In genomic region chr17:47838636-47839035, GRCh38 we compare ENCODE assay signal across 16 cellular contexts. TPM values are rescaled to one million over a fixed set of nuclear protein-coding genes. Genes with fewer than 3 reads are reported as not detected.
"Had no signal": no experiment of that assay in that cellular context is flagged by ENCODE, and none has a peak within 500 bp of the region (broad histone marks: within the 10 kb centered on the region; RNA-seq: fewer than 3 reads in every experiment).

No MANE protein-coding gene starts in this region.

- H3K4me3 Mint-ChIP-seq: activated B cell treated with CpG ODN at 0.5 μM for 24 hours; activated naive CD8-positive, alpha-beta T cell treated with anti-CD3 and anti-CD28 coated beads, Interleukin-2, amount 10 ng/mL, durations not matched to agents 7 days and 5 days; stimulated activated naive B cell treated with anti-CD40 and anti-IgM and Interleukin-4, amounts not matched to agents 10 μg/mL and 1 μg/mL and 100 μg/mL, for 72 hours had no signal

- H3K27me3 Mint-ChIP-seq: activated naive CD8-positive, alpha-beta T cell treated with anti-CD3 and anti-CD28 coated beads, Interleukin-2, amount 10 ng/mL, durations not matched to agents 7 days and 5 days; stimulated activated naive B cell treated with anti-CD40 and anti-IgM and Interleukin-4, amounts not matched to agents 10 μg/mL and 1 μg/mL and 100 μg/mL, for 72 hours had no signal

- DNase-seq: activated B cell treated with CpG ODN at 0.5 μM for 24 hours; activated CD4-positive, alpha-beta T cell treated with anti-CD3 and anti-CD28 coated beads for 4 hours; activated CD8-positive, alpha-beta memory T cell treated with anti-CD3 and anti-CD28 coated beads, Interleukin-2, amount 50 U/mL, for 48 hours; activated naive CD4-positive, alpha-beta T cell; activated naive CD8-positive, alpha-beta T cell treated with anti-CD3 and anti-CD28 coated beads, Interleukin-2, amount 10 ng/mL, durations not matched to agents 7 days and 5 days; anterior cingulate cortex; islet precursor cell; lower lobe of right lung; ovary; sigmoid colon; stimulated activated naive B cell treated with anti-CD40 and anti-IgM and Interleukin-4, amounts not matched to agents 10 μg/mL and 1 μg/mL and 100 μg/mL, for 72 hours had no signal

- H3K9me3 Mint-ChIP-seq: activated B cell treated with CpG ODN at 0.5 μM for 24 hours; activated naive CD8-positive, alpha-beta T cell treated with anti-CD3 and anti-CD28 coated beads, Interleukin-2, amount 10 ng/mL, durations not matched to agents 7 days and 5 days; stimulated activated naive B cell treated with anti-CD40 and anti-IgM and Interleukin-4, amounts not matched to agents 10 μg/mL and 1 μg/mL and 100 μg/mL, for 72 hours had no signal

- ATAC-seq: lower lobe of right lung; stimulated activated naive B cell treated with anti-CD40 and anti-IgM and Interleukin-4, amounts not matched to agents 10 μg/mL and 1 μg/mL and 100 μg/mL, for 72 hours had no signal

- H3K27ac Mint-ChIP-seq: activated B cell treated with CpG ODN at 0.5 μM for 24 hours; activated naive CD8-positive, alpha-beta T cell treated with anti-CD3 and anti-CD28 coated beads, Interleukin-2, amount 10 ng/mL, durations not matched to agents 7 days and 5 days; stimulated activated naive B cell treated with anti-CD40 and anti-IgM and Interleukin-4, amounts not matched to agents 10 μg/mL and 1 μg/mL and 100 μg/mL, for 72 hours had no signal

- FAIRE-seq: endometrium, frontal cortex had no signal

- H3K4me3 ChIP-seq: coronary artery, lower lobe of right lung, ovary, sigmoid colon had no signal

- H3K36me3 ChIP-seq: ovary had no signal

- H3K9me3 ChIP-seq: lower lobe of right lung, ovary, sigmoid colon had no signal

- H3K27me3 ChIP-seq: ovary, sigmoid colon had no signal

- H3K27ac ChIP-seq: lower lobe of right lung, ovary, sigmoid colon had no signal

RNA-seq across cellular contexts. Expression of gene LRRC46, which starts 7.2 kb away (rescaled TPM):
- total RNA-seq: frontal cortex, pulmonary artery endothelial cell, urinary bladder had no signal

RNA-seq across cellular contexts. Expression of gene SP6, which starts 12.3 kb away (rescaled TPM):
- total RNA-seq: frontal cortex had no signal
